Comparison of ENCODE assay signal across 32 cellular contexts in genomic region chr13:88857256-88857655, GRCh38.
DNase-seq lines count a peak whose midpoint lies in the region; ATAC-seq, FAIRE-seq and TF ChIP-seq lines count a peak whose summit lies in the region.
"Had no signal": no experiment of that assay in that cellular context is flagged by ENCODE, and none has a peak within 500 bp of the region (broad histone marks: within the 10 kb centered on the region; RNA-seq: fewer than 3 reads in every experiment).

No MANE protein-coding gene starts in this region.

- no peaks in the 10 kb centered on the region for H3K9me3 ChIP-seq in pancreas
- H3K9me3 ChIP-seq: adrenal gland, lower lobe of right lung, neutrophil, suprapubic skin had no signal

- no peak for TF ChIP-seq CTCF in pancreas (IDR thresholded peaks at IDR 0.05)

- DNase-seq in NCI-H510A treated with DMSO at 0.1 percent for 48 hours (lab: John Stamatoyannopoulos, UW) (peak; percentile 32), NCI-H510A (lab: John Stamatoyannopoulos, UW) (no peak), NCI-H1436 (lab: John Stamatoyannopoulos, UW) (peak; percentile 35), NCI-H526 (lab: John Stamatoyannopoulos, UW) (peak; percentile 73 to 75), pancreas (no peak), NCI-H2029 treated with DMSO at 0.1 percent for 48 hours (lab: John Stamatoyannopoulos, UW) (no peak), NCI-H446 treated with DMSO at 0.1 percent for 48 hours (lab: John Stamatoyannopoulos, UW) (no peak)
- DNase-seq: activated CD4-positive, alpha-beta memory T cell treated with anti-CD3 and anti-CD28 coated beads for 36 hours; activated CD4-positive, CD25-positive, alpha-beta regulatory T cell treated with anti-CD3 and anti-CD28 coated beads, Interleukin-2, amount 50 U/mL, for 72 hours; activated naive CD4-positive, alpha-beta T cell treated with anti-CD3 and anti-CD28 coated beads, Interleukin-2, amount 10 ng/mL, durations not matched to agents 7 days and 5 days; adrenal gland; COR-L47; DND-41; GOT3; hippocampal formation; KBM-7; lower lobe of right lung; MG63; midbrain; naive thymus-derived CD4-positive, alpha-beta T cell; NCI-H1930; NCI-H446; PC-9; right cardiac atrium; stimulated activated naive CD4-positive, alpha-beta T cell treated with Interleukin-2 at 50 U/mL for 16 hours had no signal

- H3K27me3 ChIP-seq in pancreas, result no peaks in the 10 kb centered on the region
- H3K27me3 ChIP-seq: adrenal gland, gastroesophageal sphincter, MG63, neutrophil, suprapubic skin had no signal

- 81 to 92% methylated on average over 1 of the region's 1 CpG for WGBS in pancreas, 2 donors

- ATAC-seq in pancreas (no peak), GM19463 (IDR thresholded peaks at IDR 0.05; ENCODE audit: unreplicated experiment) (no peak)
- ATAC-seq: gastroesophageal sphincter; lower lobe of right lung; naive thymus-derived CD4-positive, alpha-beta T cell; right cardiac atrium; Right ventricle myocardium inferior had no signal

- H3K4me1 ChIP-seq in pancreas, result no peaks in the 10 kb centered on the region
- H3K4me1 ChIP-seq: adrenal gland, gastroesophageal sphincter, lower lobe of right lung, suprapubic skin had no signal

- no peaks in the 10 kb centered on the region for H3K36me3 ChIP-seq in pancreas
- H3K36me3 ChIP-seq: adrenal gland, gastroesophageal sphincter, lower lobe of right lung, MG63, neutrophil, suprapubic skin had no signal

- peak; percentile 26 for FAIRE-seq in pancreas (lab: Jason Lieb, UNC)

- intact Hi-C loops in pancreas (cut with DNase I), result no loop called here

- no peak overlapping the region for H3K4me3 ChIP-seq in pancreas
- H3K4me3 ChIP-seq: adrenal gland, gastroesophageal sphincter, lower lobe of right lung, MG63, PC-9, smooth muscle cell, suprapubic skin had no signal

- no peak overlapping the region for H3K27ac ChIP-seq in pancreas
- H3K27ac ChIP-seq: adrenal gland, C4-2B, gastroesophageal sphincter, lower lobe of right lung, neutrophil, PC-9, suprapubic skin had no signal

Comparison
In these comparisons a context has a peak if more than half of its experiments do, and no peak if none do; other contexts are left out.
1. DNase-seq: peak in NCI-H510A treated with DMSO at 0.1 percent for 48 hours (single experiment), NCI-H1436 (single experiment) and NCI-H526 (2 of 2); none in NCI-H510A (single experiment), pancreas (0 of 6), NCI-H2029 treated with DMSO at 0.1 percent for 48 hours (single experiment) and NCI-H446 treated with DMSO at 0.1 percent for 48 hours (single experiment).